Comparison of ENCODE assay signal across 2 cellular contexts in genomic region chr15:40914486-40914885, GRCh38.
TF ChIP-seq lines count a peak whose summit lies in the region.

No MANE protein-coding gene starts in this region.

TF ChIP-seq in HepG2, 621 proteins besides CTCF, POLR2A, EP300 and RAD21 (continues in another document):
- TF ChIP-seq CEBPZ (IDR thresholded peaks at IDR 0.05; ENCODE audit: low read length), result no peak
- TF ChIP-seq SMAD1 (CRISPR knock-in tag; IDR thresholded peaks at IDR 0.05; ENCODE audit: borderline replicate concordance, low read depth), result no peak
- no peak for TF ChIP-seq ZNF44 (CRISPR knock-in tag; IDR thresholded peaks at IDR 0.05)
- TF ChIP-seq NFRKB (IDR thresholded peaks at IDR 0.05), result no peak
- no peak for TF ChIP-seq ZNF253 (CRISPR knock-in tag; IDR thresholded peaks at IDR 0.05; ENCODE audit: borderline replicate concordance)
- no peak for TF ChIP-seq THRA (CRISPR knock-in tag; IDR thresholded peaks at IDR 0.05; ENCODE audit: borderline replicate concordance)
- no peak for TF ChIP-seq SRSF4 (IDR thresholded peaks at IDR 0.05; ENCODE audit: low read depth, low read length, poor library complexity, severe bottlenecking)
- no peak for TF ChIP-seq CBX2 (IDR thresholded peaks at IDR 0.05; ENCODE audit: low read depth, low read length)
- no peak for TF ChIP-seq CBX2 (CRISPR knock-in tag; IDR thresholded peaks at IDR 0.05; ENCODE audit: low read depth)
- no peak for TF ChIP-seq ARNT2 (CRISPR knock-in tag; IDR thresholded peaks at IDR 0.05; ENCODE audit: low read depth)
- TF ChIP-seq ZNF816 (CRISPR knock-in tag; IDR thresholded peaks at IDR 0.05; ENCODE audit: borderline replicate concordance), result no peak
- no peak for TF ChIP-seq ZNF740 (CRISPR knock-in tag; IDR thresholded peaks at IDR 0.05)
- peak; percentile 15; the same call in 1 of the 2 replicates for TF ChIP-seq SMC3 (IDR thresholded peaks at IDR 0.05; ENCODE audit: low read length)
- TF ChIP-seq ZSCAN21 (CRISPR knock-in tag; IDR thresholded peaks at IDR 0.05; ENCODE audit: borderline replicate concordance), result 0 out of 2 replicates have a peak, but pooled peaks have one; percentile 43
- no peak for TF ChIP-seq E2F5 (CRISPR knock-in tag; conservative IDR thresholded peaks at IDR 0.05)
- peak; percentile 68 for TF ChIP-seq STAG1 (CRISPR knock-in tag; IDR thresholded peaks at IDR 0.05)
- TF ChIP-seq ARID5B (CRISPR knock-in tag; IDR thresholded peaks at IDR 0.05), result peak; percentile 13; the same call in 1 of the 2 replicates
- TF ChIP-seq KDM1A (CRISPR knock-in tag; IDR thresholded peaks at IDR 0.05), result no peak

TF ChIP-seq in K562, 482 proteins besides CTCF, POLR2A, EP300 and RAD21:
- TF ChIP-seq CHD2 (IDR thresholded peaks at IDR 0.05; ENCODE audit: low read depth, low read length) (no peak), RREB1 (CRISPR knock-in tag; IDR thresholded peaks at IDR 0.05) (no peak), FOXO4 (CRISPR knock-in tag; IDR thresholded peaks at IDR 0.05) (no peak), SMC3 (conservative IDR thresholded peaks at IDR 0.05; ENCODE audit: insufficient read depth, low read depth, low read length) (peak; percentile 21; the same call in 1 of the 2 replicates), PTBP1 (IDR thresholded peaks at IDR 0.05; ENCODE audit: low read depth, low read length) (no peak)
